Comparison of ENCODE assay signal across 7 cellular contexts in genomic region chr3:119562307-119562961, GRCh38. TPM values are rescaled to one million over a fixed set of nuclear protein-coding genes. Genes with fewer than 3 reads are reported as not detected.
A peak's percentile ranks its signal among the peaks of the same experiment; 100 is the strongest.
DNase-seq lines count a peak whose midpoint lies in the region; ATAC-seq and TF ChIP-seq lines count a peak whose summit lies in the region.

No MANE protein-coding gene starts in this region.

- DNase-seq in T follicular helper cell (ENCODE audit: low read depth) (peak; percentile 12), immature natural killer cell (peak; percentile 13 to 30 (median 15)), Calu3 (no peak), AG08395 (ENCODE audit: low spot score) (no peak), putamen (ENCODE audit: low spot score) (no peak)

- no peak for TF ChIP-seq CTCF in Calu3 (IDR thresholded peaks at IDR 0.05; ENCODE audit: unreplicated experiment)

- peak; percentile 61 for ATAC-seq in HG02943 (IDR thresholded peaks at IDR 0.05; ENCODE audit: low read depth, unreplicated experiment)

- peak; percentile 64 for TF ChIP-seq POLR2A in GM19099 (IDR thresholded peaks at IDR 0.05; ENCODE audit: extremely low read depth, insufficient read length, low read depth)

- peaks cover 0 to 7% (median 2%) of the 10 kb centered on the region in 3 donors for H3K27me3 Mint-ChIP-seq in immature natural killer cell (ENCODE audit: low read depth in 3 of 3)
- peaks cover 14% of the 10 kb centered on the region for H3K27me3 Mint-ChIP-seq in Calu3 (ENCODE audit: unreplicated experiment)

- intact Hi-C loops in Calu3 (cut with micrococcal nuclease; ENCODE audit: unreplicated experiment), result no loop called here

- H3K9me3 Mint-ChIP-seq in immature natural killer cell, result peaks cover 0 to 2% (median 0%) of the 10 kb centered on the region in 6 donors
- H3K9me3 Mint-ChIP-seq in Calu3 (ENCODE audit: low read depth, unreplicated experiment), result no peaks in the 10 kb centered on the region

- CTCF ChIA-PET in Calu3 (lab: Charles Lee), result no interaction called here

- no peaks in the 10 kb centered on the region for H3K4me1 Mint-ChIP-seq in immature natural killer cell
- no peaks in the 10 kb centered on the region for H3K4me1 Mint-ChIP-seq in Calu3 (ENCODE audit: low read depth, unreplicated experiment)

- H3K27ac Mint-ChIP-seq in immature natural killer cell, result peak overlapping the region in 3 of 6 donors; percentile 35 to 77 (median 64)
- H3K27ac Mint-ChIP-seq in Calu3 (ENCODE audit: unreplicated experiment), result no peak overlapping the region

- H3K4me3 Mint-ChIP-seq in immature natural killer cell (no peak overlapping the region), Calu3 (ENCODE audit: low read depth, unreplicated experiment) (no peak overlapping the region)

- H3K36me3 Mint-ChIP-seq in immature natural killer cell (no peaks in the 10 kb centered on the region), Calu3 (ENCODE audit: insufficient read depth, unreplicated experiment) (no peaks in the 10 kb centered on the region)

- no TSS peak for BruUV-seq in Calu3 (replicated peaks; lab: Mats Ljungman, UMichigan)

RNA-seq across cellular contexts. Expression of gene CD80, which starts 3.0 kb away (rescaled TPM):
- not detected for polyA plus RNA-seq in immature natural killer cell
- not detected in 2 replicates for total RNA-seq in Calu3 (2022)

RNA-seq across cellular contexts. Expression of gene ADPRH, which starts 16.9 kb away (rescaled TPM):
- polyA plus RNA-seq in immature natural killer cell, result 10 to 100 TPM in 1 of 3 donors, 1 to 10 TPM in 2; 7.5 to 13.9 (median 9.4) TPM
- total RNA-seq in Calu3 (2022), result 1.8 and 2.4 TPM in 2 replicates

RNA-seq across cellular contexts. Expression of gene PLA1A, which starts 35.3 kb away (rescaled TPM):
- polyA plus RNA-seq in immature natural killer cell, result not detected
- 0.81 and 0.99 TPM in 2 replicates for total RNA-seq in Calu3 (2022)

Comparison
In these comparisons a context has a peak if more than half of its experiments do, and no peak if none do; other contexts are left out.
1. DNase-seq: peak in T follicular helper cell (single experiment) and immature natural killer cell (3 of 3); none in Calu3 (single experiment), AG08395 (single experiment) and putamen (single experiment).